12 cellular contexts compared by ENCODE assay signal in genomic region chr7:55977831-55978230, GRCh38. TPM values are rescaled to one million over a fixed set of nuclear protein-coding genes. Genes with fewer than 3 reads are reported as not detected.
DNase-seq lines count a peak whose midpoint lies in the region; ATAC-seq and TF ChIP-seq lines count a peak whose summit lies in the region.
"Had no signal": no experiment of that assay in that cellular context is flagged by ENCODE, and none has a peak within 500 bp of the region (broad histone marks: within the 10 kb centered on the region; RNA-seq: fewer than 3 reads in every experiment).

No MANE protein-coding gene starts in this region.

- DNase-seq in COR-L47 (lab: John Stamatoyannopoulos, UW) (peak; percentile 85), NCI-H1105 treated with DMSO at 0.1 percent for 48 hours (lab: John Stamatoyannopoulos, UW) (peak; percentile 90), astrocyte of the hippocampus (ENCODE audit: low read depth, low spot score) (peak; percentile 92), SK-N-DZ (ENCODE audit: low spot score) (no peak), mucosa of descending colon (no peak)
- no peak for DNase-seq in activated CD4-positive, CD25-positive, alpha-beta regulatory T cell treated with anti-CD3 and anti-CD28 coated beads, Interleukin-2, amount 50 U/mL, for 72 hours
- DNase-seq: Calu3, endodermal cell, HCEC 1CT had no signal

- H3K4me1 ChIP-seq in mucosa of descending colon (ENCODE audit: low read depth): no peaks in the 10 kb centered on the region

- no peak overlapping the region for H3K4me3 Mint-ChIP-seq in nephron
- H3K4me3 Mint-ChIP-seq: endodermal cell had no signal

- intact Hi-C loops in mucosa of descending colon (cut with DNase I, micrococcal nuclease): no loop called here

- peak overlapping the region; percentile 5 to 58 (median 55) for H3K27ac Mint-ChIP-seq in nephron
- H3K27ac Mint-ChIP-seq: endodermal cell had no signal

- TF ChIP-seq CTCF in nephron (IDR thresholded peaks at IDR 0.05; ENCODE audit: unreplicated experiment in 3 of 3) (no peak), mucosa of descending colon (IDR thresholded peaks at IDR 0.05) (no peak)

- H3K36me3 ChIP-seq in mucosa of descending colon (ENCODE audit: low read depth): no peaks in the 10 kb centered on the region

- no peaks in the 10 kb centered on the region for H3K9me3 ChIP-seq in mucosa of descending colon
- H3K9me3 ChIP-seq: right atrium auricular region had no signal

- ATAC-seq in mucosa of descending colon (no peak), HG02763 (IDR thresholded peaks at IDR 0.05; ENCODE audit: unreplicated experiment) (no peak)

- no peaks in the 10 kb centered on the region for H3K27me3 Mint-ChIP-seq in nephron (ENCODE audit: low read depth)

- H3K36me3 Mint-ChIP-seq in nephron (ENCODE audit: low read depth): peaks cover 41% of the 10 kb centered on the region

- peaks cover 15% of the 10 kb centered on the region for H3K4me1 Mint-ChIP-seq in nephron

- no peaks in the 10 kb centered on the region for H3K9me3 Mint-ChIP-seq in nephron
- H3K9me3 Mint-ChIP-seq: endodermal cell had no signal

- no peak overlapping the region for H3K4me3 ChIP-seq in mucosa of descending colon
- H3K4me3 ChIP-seq: right atrium auricular region had no signal

RNA-seq across cellular contexts. Expression of gene NIPSNAP2, which starts 13.4 kb away (rescaled TPM):
- polyA plus RNA-seq in SK-N-DZ (2014; cell fraction: cytosol; rRNA removed): 62.1 and 69.0 TPM in 2 replicates
- polyA plus RNA-seq in SK-N-DZ (2014; cell fraction: nucleus; rRNA removed): 51.7 and 56.9 TPM in 2 replicates
- 100 to 1,000 TPM in 1 of 3 donors, 10 to 100 TPM in 2; 59.4 to 101 (median 60.8) TPM for total RNA-seq in mucosa of descending colon

RNA-seq across cellular contexts. Expression of gene MRPS17, which starts 26.2 kb away (rescaled TPM):
- 32.9 TPM in 2 replicates for polyA plus RNA-seq in SK-N-DZ (2014; cell fraction: cytosol; rRNA removed)
- polyA plus RNA-seq in SK-N-DZ (2014; cell fraction: nucleus; rRNA removed): 10.6 and 11.9 TPM in 2 replicates
- 10 to 100 TPM; 11.5 to 14.3 (median 11.5) TPM for total RNA-seq in mucosa of descending colon

Comparison
In these comparisons a context has a peak if more than half of its experiments do, and no peak if none do; other contexts are left out.
1. DNase-seq: peak in COR-L47 (single experiment), NCI-H1105 treated with DMSO at 0.1 percent for 48 hours (single experiment) and astrocyte of the hippocampus (single experiment); none in activated CD4-positive, CD25-positive, alpha-beta regulatory T cell treated with anti-CD3 and anti-CD28 coated beads, Interleukin-2, amount 50 U/mL, for 72 hours (single experiment), SK-N-DZ (single experiment) and mucosa of descending colon (0 of 3).